10 cellular contexts compared by ENCODE assay signal in genomic region chrX:86102341-86102740, GRCh38. TPM values are rescaled to one million over a fixed set of nuclear protein-coding genes. Genes with fewer than 3 reads are reported as not detected.
"Had no signal": no experiment of that assay in that cellular context is flagged by ENCODE, and none has a peak within 500 bp of the region (broad histone marks: within the 10 kb centered on the region; RNA-seq: fewer than 3 reads in every experiment).

No MANE protein-coding gene starts in this region.

- H3K4me3 Mint-ChIP-seq: HFFc6 had no signal

- H3K4me1 ChIP-seq: HAP-1 had no signal

- H3K27ac Mint-ChIP-seq: HFFc6 had no signal

- DNase-seq: GOT3, H7, HFFc6, IMR-90, KG1 had no signal

- H3K36me3 ChIP-seq: HAP-1 had no signal

- H3K9me3 Mint-ChIP-seq: HFFc6 had no signal

- H3K4me3 ChIP-seq: HAP-1, K562 had no signal

- ATAC-seq: HCT116, K562 had no signal

RNA-seq across cellular contexts. Expression of gene DACH2, which starts 45.9 kb away (rescaled TPM):
- total RNA-seq: H4, HFFc6, HT-29, K562 had no signal
- polyA plus RNA-seq: K562 had no signal
